ENCODE assay signal across 1 cellular context in genomic region chr9:32468740-32469139, GRCh38.
TF ChIP-seq lines count a peak whose summit lies in the region.

No MANE protein-coding gene starts in this region.

TF ChIP-seq in IMR-90, 13 proteins besides CTCF, POLR2A, EP300 and RAD21 (continued from another document):
- TF ChIP-seq MAZ (IDR thresholded peaks at IDR 0.05; ENCODE audit: borderline replicate concordance, low read depth, low read length) (no peak), USF2 (IDR thresholded peaks at IDR 0.05; ENCODE audit: low read depth, low read length) (no peak)
